In the genomic region with DNA sequence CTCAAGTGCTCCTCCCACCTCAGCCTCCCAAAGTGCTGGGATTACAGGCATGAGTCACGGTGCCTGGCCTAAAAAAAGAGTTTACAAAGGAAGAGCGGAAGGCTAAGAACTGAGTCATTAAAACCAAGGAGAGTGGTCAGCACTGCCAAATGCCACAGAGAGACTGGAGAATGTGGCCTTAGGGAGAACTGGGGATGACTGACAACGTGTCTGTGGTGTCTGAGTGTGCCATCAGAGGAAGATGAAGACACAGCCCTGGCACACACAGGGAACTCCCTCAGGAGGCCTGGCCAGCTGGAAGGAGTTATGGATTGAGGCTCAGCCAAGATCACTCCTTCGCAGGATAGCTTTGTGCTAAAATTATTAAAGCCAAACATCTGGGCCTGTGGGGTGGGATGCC, we compare ENCODE assay signal across 9 cellular contexts. TPM values are rescaled to one million over a fixed set of nuclear protein-coding genes. Genes with fewer than 3 reads are reported as not detected.
DNase-seq lines count a peak whose midpoint lies in the region; ATAC-seq and TF ChIP-seq lines count a peak whose summit lies in the region.
"Had no signal": no experiment of that assay in that cellular context is flagged by ENCODE, and none has a peak within 500 bp of the region (broad histone marks: within the 10 kb centered on the region; RNA-seq: fewer than 3 reads in every experiment).

No MANE protein-coding gene starts in this region.

- DNase-seq in HFF-Myc (ENCODE audit: extremely low read depth, low read depth) (peak; percentile 98), fibroblast of villous mesenchyme (ENCODE audit: low read depth) (peak; percentile 80), smooth muscle cell of the brain vasculature (ENCODE audit: low read depth, low spot score) (peak; percentile 31), OCI-M1 (lab: John Stamatoyannopoulos, UW) (no peak)
- no peak for DNase-seq in activated CD8-positive, alpha-beta memory T cell treated with anti-CD3 and anti-CD28 coated beads, Interleukin-2, amount 50 U/mL, for 48 hours
- DNase-seq: activated CD4-positive, alpha-beta memory T cell treated with anti-CD3 and anti-CD28 coated beads, Interleukin-2, amount 10 ng/mL, durations not matched to agents 7 days and 5 days; NCI-H2081 treated with DMSO at 0.1 percent for 48 hours had no signal

- no peak for TF ChIP-seq CTCF in HFF-Myc (IDR thresholded peaks at IDR 0.05; ENCODE audit: low read depth, low read length, missing control alignments)
- no peak for TF ChIP-seq CTCF in fibroblast of villous mesenchyme (IDR thresholded peaks at IDR 0.05; ENCODE audit: insufficient read depth, low read depth, low read length)

- ATAC-seq in SK-N-SH treated with all-trans-retinoic acid at 6 μM for 48 hours (peak; percentile 91), GM18511 (IDR thresholded peaks at IDR 0.05; ENCODE audit: unreplicated experiment) (no peak)

- H3K4me3 ChIP-seq in HFF-Myc (replicated peaks; ENCODE audit: low read depth, low read length) (no peak overlapping the region), fibroblast of villous mesenchyme (ENCODE audit: low read depth, low read length) (no peak overlapping the region)

TF ChIP-seq in SK-N-SH treated with all-trans-retinoic acid at 6 μM for 48 hours, 23 proteins besides CTCF, POLR2A, EP300 and RAD21:
- TF ChIP-seq ZFP3 (CRISPR knock-in tag; IDR thresholded peaks at IDR 0.05) (0 out of 2 replicates have a peak, but pooled peaks have one; percentile 45), GLIS3 (CRISPR knock-in tag; IDR thresholded peaks at IDR 0.05) (no peak), ZNF70 (CRISPR knock-in tag; IDR thresholded peaks at IDR 0.05) (no peak), CSDC2 (CRISPR knock-in tag; IDR thresholded peaks at IDR 0.05) (0 out of 2 replicates have a peak, but pooled peaks have one; percentile 66), ISL1 (CRISPR knock-in tag; IDR thresholded peaks at IDR 0.05) (peak; percentile 24)

RNA-seq across cellular contexts. Expression of a gene that starts 3.9 kb away (rescaled TPM):
- 1.3 and 1.7 TPM in 2 replicates for total RNA-seq in fibroblast of villous mesenchyme

RNA-seq across cellular contexts. Expression of a gene that starts 27.3 kb away (rescaled TPM):
- 0.32 and 0.43 TPM in 2 replicates for total RNA-seq in fibroblast of villous mesenchyme

Comparison
In these comparisons a context has a peak if more than half of its experiments do, and no peak if none do; other contexts are left out.
1. DNase-seq: peak in HFF-Myc (single experiment), fibroblast of villous mesenchyme (single experiment) and smooth muscle cell of the brain vasculature (single experiment); none in OCI-M1 (single experiment) and activated CD8-positive, alpha-beta memory T cell treated with anti-CD3 and anti-CD28 coated beads, Interleukin-2, amount 50 U/mL, for 48 hours (single experiment).